ENCODE assay signal across 2 cellular contexts in genomic region chr2:68951899-68952298, GRCh38.
TF ChIP-seq lines count a peak whose summit lies in the region.

No MANE protein-coding gene starts in this region.

TF ChIP-seq in GM23338, 12 proteins besides CTCF, POLR2A, EP300 and RAD21:
- TF ChIP-seq ZNF462 (CRISPR knock-in tag; IDR thresholded peaks at IDR 0.05) (no peak), ZNF331 (CRISPR knock-in tag; IDR thresholded peaks at IDR 0.05; ENCODE audit: low read depth) (no peak), EZH2 (IDR thresholded peaks at IDR 0.05; ENCODE audit: low read depth, unreplicated experiment) (no peak), EZH2phosphoT487 (IDR thresholded peaks at IDR 0.05; ENCODE audit: unreplicated experiment) (no peak)

TF ChIP-seq in GM12878, 131 proteins besides CTCF, POLR2A, EP300 and RAD21:
- TF ChIP-seq NRF1 (conservative IDR thresholded peaks at IDR 0.05; ENCODE audit: low read depth, low read length) (no peak), NR2F1 (conservative IDR thresholded peaks at IDR 0.05) (no peak), ZNF274 (IDR thresholded peaks at IDR 0.05; ENCODE audit: insufficient read depth, insufficient read length) (no peak), SIN3A (IDR thresholded peaks at IDR 0.05; ENCODE audit: low read depth, low read length) (no peak), ZBTB33 (IDR thresholded peaks at IDR 0.05) (no peak), ZBTB4 (CRISPR knock-in tag; IDR thresholded peaks at IDR 0.05) (no peak), PBX3 (IDR thresholded peaks at IDR 0.05; ENCODE audit: insufficient replicate concordance, low read depth, low read length) (no peak), SMAD1 (IDR thresholded peaks at IDR 0.05; ENCODE audit: low read depth, partially characterized antibody) (no peak), GABPA (IDR thresholded peaks at IDR 0.05; ENCODE audit: low read depth) (no peak), ZNF217 (IDR thresholded peaks at IDR 0.05) (no peak), STAT3 (IDR thresholded peaks at IDR 0.05; ENCODE audit: low read depth, low read length) (no peak), HCFC1 (IDR thresholded peaks at IDR 0.05; ENCODE audit: low read length) (no peak)
